In the genomic region with DNA sequence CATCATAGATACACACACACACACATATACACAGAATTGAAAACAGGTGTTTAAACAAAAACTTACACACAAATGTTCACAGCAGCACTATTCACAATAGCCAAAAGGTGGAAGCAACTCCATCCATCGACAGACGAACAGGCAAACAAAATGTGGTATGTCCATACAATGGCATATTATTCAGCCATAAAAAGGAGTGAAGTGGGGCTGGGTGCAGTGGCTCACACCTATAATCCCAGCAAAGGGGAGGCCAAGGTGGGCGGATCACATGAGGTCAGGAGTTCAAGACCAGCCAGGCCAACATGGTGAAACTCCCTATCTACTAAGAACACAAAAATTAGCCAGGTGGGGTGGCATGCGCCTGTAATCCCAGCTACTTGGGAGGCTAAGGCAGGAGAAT, we compare ENCODE assay signal across 25 cellular contexts.
DNase-seq lines count a peak whose midpoint lies in the region; ATAC-seq, FAIRE-seq and TF ChIP-seq lines count a peak whose summit lies in the region.
"Had no signal": no experiment of that assay in that cellular context is flagged by ENCODE, and none has a peak within 500 bp of the region (broad histone marks: within the 10 kb centered on the region; RNA-seq: fewer than 3 reads in every experiment).

No MANE protein-coding gene starts in this region.

- no peak for DNase-seq in SK-N-SH
- DNase-seq in WTC11 (ENCODE audit: low spot score), result no peak
- DNase-seq in K562 (ENCODE audit: extremely low read depth in 1 of 4, low spot score in 3 of 4), result no peak
- DNase-seq in GOT3 (lab: John Stamatoyannopoulos, UW), result no peak
- DNase-seq in GM19238 (ENCODE audit: insufficient read length, low spot score), result no peak
- DNase-seq in activated naive CD4-positive, alpha-beta T cell (lab: John Stamatoyannopoulos, UW), result no peak
- DNase-seq: AML-193; Caco-2; Calu3; CD4-positive, alpha-beta T cell; CD8-positive, alpha-beta T cell; DMS79 treated with DMSO at 0.1 percent for 48 hours; GF-D8 had no signal

- H3K4me3 Mint-ChIP-seq in WTC11, result no peak overlapping the region
- H3K4me3 Mint-ChIP-seq: B cell; CD4-positive, alpha-beta T cell; CD8-positive, alpha-beta T cell had no signal

- TF ChIP-seq RAD21 in SK-N-SH (IDR thresholded peaks at IDR 0.05; ENCODE audit: low read length) (no peak), K562 (CRISPR knock-in tag; conservative IDR thresholded peaks at IDR 0.05 in 1 of 2, IDR thresholded peaks at IDR 0.05 in 1 of 2) (no peak)

- peak; percentile 35 for FAIRE-seq in K562 (lab: Jason Lieb, UNC)
- FAIRE-seq: A549, D721Med, G401.6, GM12892, GM18507, GM19239 had no signal

- H3K27me3 ChIP-seq in SK-N-SH (ENCODE audit: insufficient read depth) (no peaks in the 10 kb centered on the region), K562 (ENCODE audit: control insufficient read depth in 2 of 2, insufficient read depth in 2 of 2, low read length in 2 of 2) (no peaks in the 10 kb centered on the region)
- H3K27me3 ChIP-seq: BLaER1 treated with 17β-estradiol and CSF1 and Interleukin-3, amounts not matched to agents 10 nM and 100 nM had no signal

- CTCF ChIA-PET in SK-N-SH (lab: Yijun Ruan, JAX) (no interaction called here), HEK293 (lab: Yijun Ruan, JAX) (no interaction called here), WTC11 (lab: Charles Lee) (no interaction called here), K562 (lab: Yijun Ruan, JAX; ENCODE audit: low intra/inter-chr PET ratio) (no interaction called here)

- no peak overlapping the region for H3K27ac Mint-ChIP-seq in WTC11
- H3K27ac Mint-ChIP-seq: B cell; CD4-positive, alpha-beta T cell; CD8-positive, alpha-beta T cell had no signal

- ATAC-seq in SK-N-SH treated with all-trans-retinoic acid at 6 μM for 48 hours (no peak), WTC11 (no peak), K562 (no peak)
- ATAC-seq: A549; CD8-positive, alpha-beta T cell had no signal

- H3K36me3 Mint-ChIP-seq in WTC11, result peaks cover 28% of the 10 kb centered on the region

- no peaks in the 10 kb centered on the region for H3K4me1 Mint-ChIP-seq in WTC11

- H3K27me3 Mint-ChIP-seq in WTC11 (ENCODE audit: low read depth), result no peaks in the 10 kb centered on the region
- H3K27me3 Mint-ChIP-seq: B cell; CD4-positive, alpha-beta T cell had no signal

- H3K27ac ChIP-seq in SK-N-SH (ENCODE audit: low read depth in 2 of 2, low read length in 1 of 2) (no peak overlapping the region), HEK293 (ENCODE audit: extremely low read depth, low read depth, low read length) (no peak overlapping the region), K562 (ENCODE audit: extremely low read depth, low read depth, low read length) (no peak overlapping the region; the same call in 2 of the 3 replicates)
- H3K27ac ChIP-seq: 22Rv1; A549; BLaER1 treated with 17β-estradiol and CSF1 and Interleukin-3, amounts not matched to agents 10 nM and 100 nM; C4-2B had no signal

- peaks cover under 1% of the 10 kb centered on the region for H3K79me2 ChIP-seq in SK-N-SH (ENCODE audit: insufficient read depth)
- H3K79me2 ChIP-seq in K562 (ENCODE audit: control insufficient read depth, insufficient read depth, low read length), result peaks cover 27% of the 10 kb centered on the region; the same call in 2 of the 3 replicates

- H3K9me2 ChIP-seq in SK-N-SH, result no peaks in the 10 kb centered on the region

- H3K4me3 ChIP-seq in SK-N-SH (ENCODE audit: low read depth in 2 of 2, low read length in 1 of 2), result no peak overlapping the region
- H3K4me3 ChIP-seq in HEK293 (ENCODE audit: low read depth, low read length), result no peak overlapping the region
- no peak overlapping the region for H3K4me3 ChIP-seq in K562
- H3K4me3 ChIP-seq: A549 had no signal

- H3K9me1 ChIP-seq in K562 (ENCODE audit: control insufficient read depth, insufficient read depth, low read length), result no peaks in the 10 kb centered on the region

- no peaks in the 10 kb centered on the region for H3F3A ChIP-seq in SK-N-SH (replicated peaks; ENCODE audit: insufficient read depth)

- H3K9me3 ChIP-seq in SK-N-SH (no peaks in the 10 kb centered on the region), HEK293 (ENCODE audit: control insufficient read depth, insufficient read depth, low read depth, low read length) (no peaks in the 10 kb centered on the region), K562 (replicated peaks; ENCODE audit: control insufficient read depth, insufficient read depth, low read depth, low read length) (peaks cover 10% of the 10 kb centered on the region)

- TF ChIP-seq CTCF in SK-N-SH (IDR thresholded peaks at IDR 0.05), result no peak
- no peak for TF ChIP-seq CTCF in HEK293 (tag by site-specific recombination; IDR thresholded peaks at IDR 0.05)
- no peak for TF ChIP-seq CTCF in WTC11 (IDR thresholded peaks at IDR 0.05)
- TF ChIP-seq CTCF in K562 (IDR thresholded peaks at IDR 0.05 in 2 of 3, conservative IDR thresholded peaks at IDR 0.05 in 1 of 3; ENCODE audit: insufficient read depth in 2 of 3, low read depth in 1 of 3, low read length in 3 of 3), result no peak

- 98% methylated on average over 4 of the region's 4 CpGs for WGBS in SK-N-SH (ENCODE audit: low lambda C conversion rate)
- WGBS in K562 (ENCODE audit: insufficient coverage, low coverage, missing lambda C conversion rate), result 92% methylated on average over 4 of the region's 4 CpGs

- H3K9me3 Mint-ChIP-seq in WTC11, result peaks cover 12% of the 10 kb centered on the region

- H3K9ac ChIP-seq in SK-N-SH (no peak overlapping the region), K562 (ENCODE audit: insufficient read depth in 1 of 2, low read depth in 2 of 2, low read length in 2 of 2) (no peak overlapping the region)
- H3K9ac ChIP-seq: BLaER1 treated with 17β-estradiol and CSF1 and Interleukin-3, amounts not matched to agents 10 nM and 100 nM had no signal

- POLR2A ChIA-PET in SK-N-SH (lab: Yijun Ruan, JAX), result no interaction called here
- POLR2A ChIA-PET in HEK293 (lab: Yijun Ruan, JAX), result no interaction called here
- POLR2A ChIA-PET in WTC11 (lab: Charles Lee), result no interaction called here
- POLR2A ChIA-PET in K562 (lab: Yijun Ruan, JAX), result no interaction called here

- H3K36me3 ChIP-seq in SK-N-SH (replicated peaks in 1 of 2; ENCODE audit: control insufficient read depth in 1 of 2, insufficient read depth in 2 of 2, low read length in 1 of 2) (peaks cover 15 to 16% of the 10 kb centered on the region in 2 experiments), HEK293 (ENCODE audit: control insufficient read depth in 2 of 2, insufficient read depth in 1 of 2, low read length in 2 of 2) (peaks cover 0 to 14% of the 10 kb centered on the region in 2 experiments; a peak in 1 of 3 replicates), K562 (ENCODE audit: control insufficient read depth, insufficient read depth, low read length) (peaks cover 6% of the 10 kb centered on the region; the same call in 2 of the 3 replicates)

- no TSS peak for BruUV-seq in K562 (replicated peaks; lab: Mats Ljungman, UMichigan)

- no peak overlapping the region for H3K4me2 ChIP-seq in SK-N-SH
- no peak overlapping the region for H3K4me2 ChIP-seq in K562 (ENCODE audit: insufficient read depth, low read length)
- H3K4me2 ChIP-seq: A549; BLaER1 treated with 17β-estradiol and CSF1 and Interleukin-3, amounts not matched to agents 10 nM and 100 nM had no signal

- H2AFZ ChIP-seq in SK-N-SH (ENCODE audit: low read depth) (no peak overlapping the region), K562 (ENCODE audit: low read depth, low read length) (no peak overlapping the region)

- no peak for TF ChIP-seq POLR2A in K562 (conservative IDR thresholded peaks at IDR 0.05)

- in situ Hi-C loops in K562 (cut with MboI), result no loop called here

- TF ChIP-seq EP300 in SK-N-SH (IDR thresholded peaks at IDR 0.05; ENCODE audit: borderline replicate concordance in 1 of 2, low read depth in 1 of 2, low read length in 1 of 2), result no peak
- TF ChIP-seq EP300 in K562 (IDR thresholded peaks at IDR 0.05; ENCODE audit: low read length), result no peak

- peaks cover 0 to 10% of the 10 kb centered on the region in 2 experiments; a peak in 2 of 4 replicates for H3K4me1 ChIP-seq in SK-N-SH (ENCODE audit: control insufficient read depth in 1 of 2, insufficient read depth in 2 of 2, low read depth in 1 of 2, low read length in 1 of 2)
- H3K4me1 ChIP-seq in HEK293 (ENCODE audit: control insufficient read depth, insufficient read depth, low read length), result no peaks in the 10 kb centered on the region
- H3K4me1 ChIP-seq in K562 (replicated peaks in 1 of 2; ENCODE audit: control insufficient read depth in 2 of 2, insufficient read depth in 2 of 2, low read length in 2 of 2), result peaks cover 0 to 16% of the 10 kb centered on the region in 2 experiments; a peak in 3 of 5 replicates
- H3K4me1 ChIP-seq: A549 had no signal

- intact Hi-C loops in K562 (cut with micrococcal nuclease), result no loop called here

- H4K20me1 ChIP-seq in SK-N-SH (ENCODE audit: insufficient read depth) (no peaks in the 10 kb centered on the region), K562 (replicated peaks; ENCODE audit: control insufficient read depth, insufficient read depth, low read length) (no peaks in the 10 kb centered on the region)

TF ChIP-seq in SK-N-SH treated with all-trans-retinoic acid at 6 μM for 48 hours, 23 proteins besides CTCF, POLR2A, EP300 and RAD21:
- TF ChIP-seq ZNF8 (CRISPR knock-in tag; IDR thresholded peaks at IDR 0.05) (peak; percentile 93), TCF4 (CRISPR knock-in tag; IDR thresholded peaks at IDR 0.05; ENCODE audit: borderline replicate concordance) (no peak)

TF ChIP-seq in SK-N-SH, 30 proteins besides CTCF, POLR2A, EP300 and RAD21 (continues in another document):
- TF ChIP-seq POLR2AphosphoS5 (IDR thresholded peaks at IDR 0.05; ENCODE audit: low read depth, low read length) (no peak), CHD2 (IDR thresholded peaks at IDR 0.05; ENCODE audit: low read length, partially characterized antibody) (no peak), FOSL2 (IDR thresholded peaks at IDR 0.05; ENCODE audit: borderline replicate concordance, low read depth) (no peak)

TF ChIP-seq in HEK293, 187 proteins besides CTCF, POLR2A, EP300 and RAD21:
- no peak for TF ChIP-seq ZNF24 (tag by site-specific recombination; IDR thresholded peaks at IDR 0.05)
- peak; percentile 93 for TF ChIP-seq ZNF146 (tag by site-specific recombination; IDR thresholded peaks at IDR 0.05)
- no peak for TF ChIP-seq GLIS1 (tag by site-specific recombination; IDR thresholded peaks at IDR 0.05)

TF ChIP-seq in K562, 482 proteins besides CTCF, POLR2A, EP300 and RAD21 (continues in another document):
- TF ChIP-seq ZNF143 (CRISPR knock-in tag; IDR thresholded peaks at IDR 0.05), result no peak
- no peak for TF ChIP-seq ARID2 (IDR thresholded peaks at IDR 0.05)
- TF ChIP-seq CC2D1A (IDR thresholded peaks at IDR 0.05), result 0 out of 2 replicates have a peak, but pooled peaks have one; percentile 51
- TF ChIP-seq SMC3 (conservative IDR thresholded peaks at IDR 0.05; ENCODE audit: insufficient read depth, low read depth, low read length), result no peak
